17 cellular contexts compared by ENCODE assay signal in genomic region chr14:103445783-103446182, GRCh38.
A peak's percentile ranks its signal among the peaks of the same experiment; 100 is the strongest.
DNase-seq lines count a peak whose midpoint lies in the region; ATAC-seq and TF ChIP-seq lines count a peak whose summit lies in the region.
"Had no signal": no experiment of that assay in that cellular context is flagged by ENCODE, and none has a peak within 500 bp of the region (broad histone marks: within the 10 kb centered on the region; RNA-seq: fewer than 3 reads in every experiment).

No MANE protein-coding gene starts in this region.

- WGBS in psoas muscle, 3 donors: 25 to 35% (median 25%) methylated on average over 3 of the region's 3 CpGs
- WGBS in lower leg skin, 2 donors: 84 to 92% methylated on average over 3 of the region's 3 CpGs

- no peaks in the 10 kb centered on the region for H3K9me3 Mint-ChIP-seq in GM23338
- H3K9me3 Mint-ChIP-seq: activated B cell treated with CpG ODN at 0.5 μM for 24 hours had no signal

- H3K36me3 ChIP-seq in GM23338 (ENCODE audit: insufficient read depth): no peaks in the 10 kb centered on the region
- peaks cover 7% of the 10 kb centered on the region for H3K36me3 ChIP-seq in WERI-Rb-1
- H3K36me3 ChIP-seq in psoas muscle (ENCODE audit: insufficient read depth in 1 of 2, low read depth in 1 of 2): peaks cover 0 to 7% of the 10 kb centered on the region in 2 donors
- H3K36me3 ChIP-seq: left lung had no signal

- H3K4me3 Mint-ChIP-seq in GM23338: no peak overlapping the region
- H3K4me3 Mint-ChIP-seq: activated B cell treated with CpG ODN at 0.5 μM for 24 hours; activated CD8-positive, alpha-beta memory T cell treated with anti-CD3 and anti-CD28 coated beads, Interleukin-2, amount 10 ng/mL, durations not matched to agents 7 days and 5 days had no signal

- H3K27me3 ChIP-seq in GM23338 (ENCODE audit: insufficient read depth) (no peaks in the 10 kb centered on the region), WERI-Rb-1 (ENCODE audit: insufficient read depth, low read depth, severe bottlenecking) (no peaks in the 10 kb centered on the region), psoas muscle (ENCODE audit: insufficient read depth in 3 of 3, low read length in 2 of 3) (no peaks in the 10 kb centered on the region)
- H3K27me3 ChIP-seq: BLaER1, left lung, sigmoid colon had no signal

- H3K4me1 ChIP-seq in GM23338 (ENCODE audit: insufficient read depth): peaks cover 35% of the 10 kb centered on the region
- peaks cover 49% of the 10 kb centered on the region for H3K4me1 ChIP-seq in psoas muscle

- intact Hi-C loops in left ventricle myocardium superior (cut with micrococcal nuclease): no loop called here
- intact Hi-C loops in psoas muscle (cut with DNase I): no loop called here
- intact Hi-C loops in lower leg skin (cut with DNase I; ENCODE audit: low total_unique reads): no loop called here

- no peak overlapping the region for H2AFZ ChIP-seq in GM23338

- no peak for TF ChIP-seq CTCF in GM23338 (conservative IDR thresholded peaks at IDR 0.05; ENCODE audit: low read depth in 2 of 2)
- no peak for TF ChIP-seq CTCF in WERI-Rb-1 (IDR thresholded peaks at IDR 0.05; ENCODE audit: low read depth, low read length)
- no peak for TF ChIP-seq CTCF in psoas muscle (IDR thresholded peaks at IDR 0.05)
- no peak for TF ChIP-seq CTCF in lower leg skin (IDR thresholded peaks at IDR 0.05)

- peaks cover 3% of the 10 kb centered on the region for H3K27me3 Mint-ChIP-seq in GM23338 (ENCODE audit: insufficient read depth, low read depth, poor library complexity)
- H3K27me3 Mint-ChIP-seq: activated B cell treated with CpG ODN at 0.5 μM for 24 hours; activated CD8-positive, alpha-beta memory T cell treated with anti-CD3 and anti-CD28 coated beads, Interleukin-2, amount 10 ng/mL, durations not matched to agents 7 days and 5 days had no signal

- DNase-seq in GM23338 (ENCODE audit: low spot score) (peak; percentile 14), WERI-Rb-1 (no peak), left ventricle myocardium superior (no peak), psoas muscle (no peak), NCI-H2227 (lab: John Stamatoyannopoulos, UW; ENCODE audit: unreplicated experiment) (no peak), lower leg skin (ENCODE audit: low spot score in 2 of 2) (no peak)
- no peak for DNase-seq in activated CD4-positive, alpha-beta T cell treated with anti-CD3 and anti-CD28 coated beads, Interleukin-2, amount 50 U/mL, for 48 hours
- DNase-seq: activated B cell treated with CpG ODN at 0.5 μM for 24 hours; activated CD8-positive, alpha-beta memory T cell treated with anti-CD3 and anti-CD28 coated beads, Interleukin-2, amount 10 ng/mL, durations not matched to agents 7 days and 5 days; activated naive CD4-positive, alpha-beta T cell; DMS79 treated with DMSO at 0.1 percent for 48 hours; effector CD4-positive, alpha-beta T cell; left lung; NCI-H187 treated with DMSO at 0.1 percent for 48 hours; sigmoid colon; stimulated activated CD4-positive, alpha-beta T cell treated with anti-CD3 and anti-CD28 coated beads, Interleukin-4, amount 100 ng/mL, for 24 hours had no signal

- H3K27ac ChIP-seq in GM23338 (ENCODE audit: low read depth): peak overlapping the region; percentile 78
- peak overlapping the region; percentile 46 for H3K27ac ChIP-seq in WERI-Rb-1
- H3K27ac ChIP-seq in psoas muscle: peak overlapping the region; percentile 59
- H3K27ac ChIP-seq: BLaER1, left lung, sigmoid colon had no signal

- peak overlapping the region; percentile 21; the same call in 1 of the 2 replicates for H3K4me2 ChIP-seq in GM23338
- H3K4me2 ChIP-seq: BLaER1 had no signal

- H3K4me1 Mint-ChIP-seq in GM23338: peaks cover 56% of the 10 kb centered on the region

- no peaks in the 10 kb centered on the region for H3F3A ChIP-seq in GM23338 (replicated peaks; ENCODE audit: low read depth)

- H3K36me3 Mint-ChIP-seq in GM23338 (ENCODE audit: low read depth): peaks cover 12% of the 10 kb centered on the region

- H3K79me2 ChIP-seq in GM23338 (replicated peaks; ENCODE audit: insufficient read depth): peaks cover 77% of the 10 kb centered on the region

- peak overlapping the region; percentile 33; the same call in 1 of the 2 replicates for H3K27ac Mint-ChIP-seq in GM23338
- H3K27ac Mint-ChIP-seq: activated B cell treated with CpG ODN at 0.5 μM for 24 hours; activated CD8-positive, alpha-beta memory T cell treated with anti-CD3 and anti-CD28 coated beads, Interleukin-2, amount 10 ng/mL, durations not matched to agents 7 days and 5 days had no signal

- H3K4me3 ChIP-seq in GM23338 (no peak overlapping the region), WERI-Rb-1 (ENCODE audit: low read depth, low read length) (no peak overlapping the region), psoas muscle (no peak overlapping the region), lower leg skin (ENCODE audit: low read depth, poor library complexity, severe bottlenecking) (no peak overlapping the region)
- H3K4me3 ChIP-seq: BLaER1, left lung, sigmoid colon had no signal

- no peak for TF ChIP-seq POLR2A in lower leg skin (IDR thresholded peaks at IDR 0.05)

- H4K20me1 ChIP-seq in GM23338 (replicated peaks; ENCODE audit: insufficient read depth): peaks cover 4% of the 10 kb centered on the region; the same call in 1 of the 2 replicates

- no peak; the same call in 1 of the 3 replicates for ATAC-seq in GM23338
- ATAC-seq in left ventricle myocardium superior: peak; percentile 17
- ATAC-seq in psoas muscle: peak; percentile 63 to 95 (median 72)
- ATAC-seq: activated CD8-positive, alpha-beta memory T cell treated with anti-CD3 and anti-CD28 coated beads, Interleukin-2, amount 10 ng/mL, durations not matched to agents 7 days and 5 days had no signal

- H3K9me2 ChIP-seq in GM23338 (ENCODE audit: insufficient read depth): no peaks in the 10 kb centered on the region

- H3K9me3 ChIP-seq in WERI-Rb-1 (ENCODE audit: severe bottlenecking) (no peaks in the 10 kb centered on the region), psoas muscle (no peaks in the 10 kb centered on the region)
- H3K9me3 ChIP-seq: BLaER1, left lung, sigmoid colon had no signal

TF ChIP-seq in GM23338, 12 proteins besides CTCF, POLR2A, EP300 and RAD21:
- TF ChIP-seq ZNF331 (CRISPR knock-in tag; IDR thresholded peaks at IDR 0.05; ENCODE audit: low read depth) (no peak), CREB1 (CRISPR knock-in tag; IDR thresholded peaks at IDR 0.05; ENCODE audit: low read depth) (no peak), ZNF114 (CRISPR knock-in tag; IDR thresholded peaks at IDR 0.05) (no peak), EZH2 (IDR thresholded peaks at IDR 0.05; ENCODE audit: low read depth, unreplicated experiment) (no peak), POLR2AphosphoS5 (IDR thresholded peaks at IDR 0.05; ENCODE audit: low read depth) (no peak)
